ENCODE assay signal across 17 cellular contexts in the genomic region with DNA sequence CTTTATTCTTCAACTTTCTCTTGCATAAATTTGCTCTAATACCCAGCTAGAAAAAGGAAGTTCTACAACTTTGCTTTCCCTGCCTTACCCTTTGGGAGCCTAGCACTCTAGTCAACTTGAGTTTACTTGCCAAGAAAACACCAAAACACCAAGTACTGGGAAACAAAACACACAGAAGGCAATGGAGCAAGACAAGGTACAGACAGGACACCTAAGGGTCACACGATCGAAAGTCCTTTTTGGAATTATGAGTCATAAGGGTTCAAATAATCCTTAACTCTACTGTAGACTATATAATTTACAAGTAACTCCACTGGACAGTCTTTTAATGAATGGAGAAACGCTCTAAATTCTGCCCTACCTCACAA. TPM values are rescaled to one million over a fixed set of nuclear protein-coding genes. Genes with fewer than 3 reads are reported as not detected.
DNase-seq lines count a peak whose midpoint lies in the region; ATAC-seq and TF ChIP-seq lines count a peak whose summit lies in the region.
"Had no signal": no experiment of that assay in that cellular context is flagged by ENCODE, and none has a peak within 500 bp of the region (broad histone marks: within the 10 kb centered on the region; RNA-seq: fewer than 3 reads in every experiment).

No MANE protein-coding gene starts in this region.

- no peak overlapping the region for H2AFZ ChIP-seq in Karpas-422 (ENCODE audit: low read length)

- TF ChIP-seq CTCF in gastrocnemius medialis (IDR thresholded peaks at IDR 0.05 in 4 of 5, conservative IDR thresholded peaks at IDR 0.05 in 1 of 5) (no peak), lower lobe of right lung (IDR thresholded peaks at IDR 0.05) (no peak)

- H3K27ac ChIP-seq in Karpas-422 (ENCODE audit: low read length): peak overlapping the region; percentile 90
- peak overlapping the region; percentile 32 for H3K27ac ChIP-seq in cingulate gyrus (ENCODE audit: low read depth, low read length)
- peak overlapping the region; percentile 50 to 68 (median 60) for H3K27ac ChIP-seq in gastrocnemius medialis
- H3K27ac ChIP-seq in lower lobe of right lung: no peak overlapping the region

- peaks cover 3% of the 10 kb centered on the region; the same call in 1 of the 2 replicates for H3K79me2 ChIP-seq in Karpas-422 (ENCODE audit: low read length)

- H3K9me2 ChIP-seq in Karpas-422 (replicated peaks; ENCODE audit: insufficient read depth, low read length): no peaks in the 10 kb centered on the region

- H3K4me3 ChIP-seq in Karpas-422 (ENCODE audit: low read length) (no peak overlapping the region), gastrocnemius medialis (no peak overlapping the region), lower lobe of right lung (no peak overlapping the region)
- H3K4me3 ChIP-seq: spleen, tibial nerve had no signal

- H3K27me3 ChIP-seq in Karpas-422 (ENCODE audit: low read length) (no peaks in the 10 kb centered on the region), gastrocnemius medialis (no peaks in the 10 kb centered on the region), lower lobe of right lung (ENCODE audit: low read depth) (no peaks in the 10 kb centered on the region)
- H3K27me3 ChIP-seq: spleen, tibial nerve had no signal

- intact Hi-C loops in gastrocnemius medialis (cut with DNase I; ENCODE audit: low total_unique reads): no loop called here
- intact Hi-C loops in lower lobe of right lung (cut with DNase I): no loop called here

- H3K36me3 ChIP-seq in Karpas-422 (ENCODE audit: insufficient read depth, low read length) (0 out of 2 replicates have a peak, but pooled peaks cover under 1% of the 10 kb centered on the region), gastrocnemius medialis (no peaks in the 10 kb centered on the region), lower lobe of right lung (peaks cover 2% of the 10 kb centered on the region)

- H3K4me1 ChIP-seq in Karpas-422 (ENCODE audit: low read length) (peaks cover 51% of the 10 kb centered on the region), gastrocnemius medialis (peaks cover 11 to 19% of the 10 kb centered on the region in 2 donors), lower lobe of right lung (peaks cover 23% of the 10 kb centered on the region)

- ATAC-seq in gastrocnemius medialis (peak; percentile 75 to 83), GM19035 (IDR thresholded peaks at IDR 0.05; ENCODE audit: unreplicated experiment) (no peak), HG03095 (IDR thresholded peaks at IDR 0.05; ENCODE audit: unreplicated experiment) (no peak), lower lobe of right lung (no peak)
- ATAC-seq: naive thymus-derived CD4-positive, alpha-beta T cell had no signal

- no peaks in the 10 kb centered on the region for H4K20me1 ChIP-seq in Karpas-422 (ENCODE audit: insufficient read depth, low read depth, low read length)

- no peak for TF ChIP-seq POLR2A in gastrocnemius medialis (IDR thresholded peaks at IDR 0.05)

- in situ Hi-C loops in gastrocnemius medialis (cut with MboI; ENCODE audit: low sequenced_read_pairs in 4 of 4): no loop called here

- H3K9ac ChIP-seq in Karpas-422 (ENCODE audit: low read length): no peak overlapping the region

- DNase-seq in SIG-M5 treated with dmso at 0.1 percent for 504 hours (lab: John Stamatoyannopoulos, UW; ENCODE audit: unreplicated experiment) (peak; percentile 7), SIG-M5 (lab: John Stamatoyannopoulos, UW) (no peak), Karpas-422 (no peak), gastrocnemius medialis (no peak), lower lobe of right lung (no peak)
- DNase-seq: activated naive CD4-positive, alpha-beta T cell treated with Interleukin-2 at 50 U/mL for 16 hours; activated T-cell treated with anti-CD3 and anti-CD28 coated beads for 4 hours; MM.1S; naive thymus-derived CD4-positive, alpha-beta T cell; NCI-H524; posterior cingulate gyrus; spleen; SW 1271 had no signal

- no peaks in the 10 kb centered on the region for H3K9me3 ChIP-seq in Karpas-422 (ENCODE audit: low read length)
- H3K9me3 ChIP-seq in gastrocnemius medialis: no peaks in the 10 kb centered on the region
- H3K9me3 ChIP-seq in lower lobe of right lung: no peaks in the 10 kb centered on the region
- H3K9me3 ChIP-seq: spleen, tibial nerve had no signal

- peak overlapping the region; percentile 58 for H3K4me2 ChIP-seq in Karpas-422 (ENCODE audit: low read depth, low read length, poor library complexity, severe bottlenecking)

RNA-seq across cellular contexts. Expression of gene ANAPC16, which starts 42.6 kb away (rescaled TPM):
- total RNA-seq in Karpas-422 (2014; rRNA removed; shearing (Covaris generic); ENCODE audit: low replicate concordance): 90.4 and 129 TPM in 2 replicates
- 100 to 1,000 TPM in 2 of 4 donors, 10 to 100 TPM in 2; 70.9 to 168 (median 105) TPM for total RNA-seq in gastrocnemius medialis
- 113 TPM for total RNA-seq in lower lobe of right lung

RNA-seq across cellular contexts. Expression of gene ASCC1, which starts 42.8 kb away (rescaled TPM):
- 26.0 and 27.8 TPM in 2 replicates for total RNA-seq in Karpas-422 (2014; rRNA removed; shearing (Covaris generic); ENCODE audit: low replicate concordance)
- total RNA-seq in gastrocnemius medialis (10 to 100 TPM; 26.1 to 31.1 (median 29.6) TPM), lower lobe of right lung (23.9 TPM)

Comparison
In these comparisons a context has a peak if more than half of its experiments do, and no peak if none do; other contexts are left out.
1. ATAC-seq: peak in gastrocnemius medialis (2 of 2); none in GM19035 (single experiment), HG03095 (single experiment) and lower lobe of right lung (0 of 2).